Comparison of ENCODE assay signal across 1 cellular context in genomic region chr11:73783483-73784020, GRCh38.
A peak's percentile ranks its signal among the peaks of the same experiment; 100 is the strongest.
TF ChIP-seq lines count a peak whose summit lies in the region.

No MANE protein-coding gene starts in this region.

TF ChIP-seq in HepG2, 621 proteins besides CTCF, POLR2A, EP300 and RAD21:
- no peak for TF ChIP-seq ZNF280D (CRISPR knock-in tag; IDR thresholded peaks at IDR 0.05)
- no peak for TF ChIP-seq ZNF136 (CRISPR knock-in tag; IDR thresholded peaks at IDR 0.05; ENCODE audit: low read depth)
- peak; percentile 6; the same call in 1 of the 2 replicates for TF ChIP-seq SMAD3 (CRISPR knock-in tag; IDR thresholded peaks at IDR 0.05)
- TF ChIP-seq ZNF772 (CRISPR knock-in tag; IDR thresholded peaks at IDR 0.05) = 0 out of 2 replicates have a peak, but pooled peaks have one; percentile 3
- TF ChIP-seq ZBTB20 (CRISPR knock-in tag; IDR thresholded peaks at IDR 0.05; ENCODE audit: borderline replicate concordance, low read depth) = peak; percentile 24; the same call in 1 of the 2 replicates
